In genomic region chr16:8676160-8676547, GRCh38 we compare ENCODE assay signal across 17 cellular contexts. TPM values are rescaled to one million over a fixed set of nuclear protein-coding genes. Genes with fewer than 3 reads are reported as not detected.
DNase-seq lines count a peak whose midpoint lies in the region; ATAC-seq and TF ChIP-seq lines count a peak whose summit lies in the region.
"Had no signal": no experiment of that assay in that cellular context is flagged by ENCODE, and none has a peak within 500 bp of the region (broad histone marks: within the 10 kb centered on the region; RNA-seq: fewer than 3 reads in every experiment).

No MANE protein-coding gene starts in this region.

- peaks cover 15% of the 10 kb centered on the region for H3K4me1 Mint-ChIP-seq in activated CD4-positive, alpha-beta T cell treated with anti-CD3 and anti-CD28 coated beads, Interleukin-2, amount 10 ng/mL, durations not matched to agents 24 days and 14 days
- H3K4me1 Mint-ChIP-seq in T-helper 17 cell (peaks cover 15% of the 10 kb centered on the region), immature natural killer cell (peaks cover 20 to 35% of the 10 kb centered on the region in 2 donors), osteocyte (ENCODE audit: unreplicated experiment) (peaks cover 8% of the 10 kb centered on the region)

- peaks cover 2% of the 10 kb centered on the region for H3K36me3 Mint-ChIP-seq in activated CD4-positive, alpha-beta T cell treated with anti-CD3 and anti-CD28 coated beads, Interleukin-2, amount 10 ng/mL, durations not matched to agents 24 days and 14 days (ENCODE audit: low read depth)
- H3K36me3 Mint-ChIP-seq in T-helper 17 cell (ENCODE audit: low read depth) (peaks cover 2% of the 10 kb centered on the region), immature natural killer cell (peaks cover 4 to 14% (median 5%) of the 10 kb centered on the region in 3 donors), osteocyte (ENCODE audit: unreplicated experiment) (no peaks in the 10 kb centered on the region)

- TF ChIP-seq CTCF in osteocyte (IDR thresholded peaks at IDR 0.05) = no peak
- no peak for TF ChIP-seq CTCF in stomach (IDR thresholded peaks at IDR 0.05)

- H3K36me3 ChIP-seq in stomach = no peaks in the 10 kb centered on the region
- H3K36me3 ChIP-seq: gastrocnemius medialis had no signal

- 71 to 94% (median 78%) methylated on average over 3 to 5 of the region's 5 CpGs for WGBS in stomach, 5 donors

- no peak for ATAC-seq in T-helper 17 cell
- ATAC-seq: gastrocnemius medialis, SK-N-SH treated with all-trans-retinoic acid at 6 μM for 48 hours had no signal

- TF ChIP-seq POLR2A in stomach (IDR thresholded peaks at IDR 0.05) (no peak), erythroblast (IDR thresholded peaks at IDR 0.05; ENCODE audit: low read length) (no peak)

- intact Hi-C loops in activated CD4-positive, alpha-beta T cell treated with anti-CD3 and anti-CD28 coated beads, Interleukin-2, amount 10 ng/mL, durations not matched to agents 24 days and 14 days (cut with micrococcal nuclease) = loop anchor here (5.0 kb wide), 1 partner anchor 54 kb away; the partner anchor contains the start of gene METTL22
- intact Hi-C loops in stomach (cut with DNase I; ENCODE audit: low total_unique reads) = no loop called here

- H3K27ac ChIP-seq in stomach = no peak overlapping the region
- H3K27ac ChIP-seq: gastrocnemius medialis had no signal

- DNase-seq in activated CD4-positive, alpha-beta T cell treated with anti-CD3 and anti-CD28 coated beads, Interleukin-2, amount 10 ng/mL, durations not matched to agents 24 days and 14 days = no peak
- DNase-seq in activated CD4-positive, alpha-beta T cell treated with anti-CD3 and anti-CD28 coated beads for 48 hours = no peak
- no peak for DNase-seq in T-helper 17 cell
- DNase-seq in immature natural killer cell = no peak
- DNase-seq in osteocyte (ENCODE audit: extremely low spot score, unreplicated experiment) = no peak
- DNase-seq in stomach = no peak
- DNase-seq in erythroblast (lab: John Stamatoyannopoulos, UW) = no peak
- no peak for DNase-seq in NCI-H510A (lab: John Stamatoyannopoulos, UW)
- DNase-seq: activated gamma-delta T cell treated with Interleukin-2 at 50 U/mL for 16 hours; gastrocnemius medialis; Kasumi-1; NCI-H2171; NCI-H82; retina; stimulated activated CD4-positive, alpha-beta T cell treated with anti-CD3 and anti-CD28 coated beads, Interleukin-15, amount 100 ng/mL, for 24 hours had no signal

- no peaks in the 10 kb centered on the region for H3K27me3 Mint-ChIP-seq in activated CD4-positive, alpha-beta T cell treated with anti-CD3 and anti-CD28 coated beads, Interleukin-2, amount 10 ng/mL, durations not matched to agents 24 days and 14 days
- H3K27me3 Mint-ChIP-seq in T-helper 17 cell (no peaks in the 10 kb centered on the region), immature natural killer cell (ENCODE audit: low read depth in 3 of 3) (peaks cover 0 to 9% (median 6%) of the 10 kb centered on the region in 3 donors), osteocyte (ENCODE audit: unreplicated experiment) (no peaks in the 10 kb centered on the region)

- H3K4me1 ChIP-seq in stomach = peaks cover 13 to 34% (median 20%) of the 10 kb centered on the region in 4 donors

- no peaks in the 10 kb centered on the region for H3K27me3 ChIP-seq in stomach
- H3K27me3 ChIP-seq: gastrocnemius medialis had no signal

- H3K9me3 Mint-ChIP-seq in activated CD4-positive, alpha-beta T cell treated with anti-CD3 and anti-CD28 coated beads, Interleukin-2, amount 10 ng/mL, durations not matched to agents 24 days and 14 days = no peaks in the 10 kb centered on the region
- peaks cover 0 to 6% (median 0%) of the 10 kb centered on the region in 6 donors for H3K9me3 Mint-ChIP-seq in immature natural killer cell
- peaks cover 7% of the 10 kb centered on the region for H3K9me3 Mint-ChIP-seq in osteocyte (ENCODE audit: unreplicated experiment)

- no peak overlapping the region for H3K4me3 ChIP-seq in stomach
- H3K4me3 ChIP-seq: gastrocnemius medialis had no signal

- TF ChIP-seq EP300 in stomach (IDR thresholded peaks at IDR 0.05) = no peak

- H3K27ac Mint-ChIP-seq in activated CD4-positive, alpha-beta T cell treated with anti-CD3 and anti-CD28 coated beads, Interleukin-2, amount 10 ng/mL, durations not matched to agents 24 days and 14 days = no peak overlapping the region
- H3K27ac Mint-ChIP-seq in T-helper 17 cell (no peak overlapping the region), immature natural killer cell (peak overlapping the region in 4 of 6 donors; percentile 51 to 82 (median 76)), osteocyte (ENCODE audit: unreplicated experiment) (no peak overlapping the region)
- H3K27ac Mint-ChIP-seq: CD14-positive monocyte had no signal

- H3K9me3 ChIP-seq in T-helper 17 cell (ENCODE audit: control insufficient read depth, low read length, poor library complexity, severe bottlenecking) (no peaks in the 10 kb centered on the region), stomach (no peaks in the 10 kb centered on the region)
- H3K9me3 ChIP-seq: gastrocnemius medialis had no signal

- H3K4me3 Mint-ChIP-seq in activated CD4-positive, alpha-beta T cell treated with anti-CD3 and anti-CD28 coated beads, Interleukin-2, amount 10 ng/mL, durations not matched to agents 24 days and 14 days = peak overlapping the region; percentile 88
- H3K4me3 Mint-ChIP-seq in T-helper 17 cell = peak overlapping the region; percentile 97
- H3K4me3 Mint-ChIP-seq in immature natural killer cell = peak overlapping the region; percentile 49 to 91 (median 83)
- H3K4me3 Mint-ChIP-seq in osteocyte (ENCODE audit: unreplicated experiment) = peak overlapping the region; percentile 45

RNA-seq across cellular contexts. Expression of gene ABAT, which starts 1.7 kb away (rescaled TPM):
- total RNA-seq in activated CD4-positive, alpha-beta T cell treated with anti-CD3 and anti-CD28 coated beads, Interleukin-2, amount 10 ng/mL, durations not matched to agents 24 days and 14 days = 5.0 and 5.9 TPM in 2 replicates
- 1 to 10 TPM; 8.7 to 9.5 TPM for total RNA-seq in T-helper 17 cell
- 1 to 10 TPM in 2 of 3 donors, not detected in 1; 1.9 to 5.4 TPM for polyA plus RNA-seq in immature natural killer cell
- total RNA-seq in osteocyte = 2.7 and 3.0 TPM in 2 replicates
- 10 to 100 TPM in 2 of 5 donors, 1 to 10 TPM in 3; 2.9 to 10.3 (median 8.8) TPM for total RNA-seq in stomach
- 1 to 10 TPM; 3.9 to 5.4 (median 5.2) TPM for polyA plus RNA-seq in stomach

RNA-seq across cellular contexts. Expression of gene METTL22, which starts 54.7 kb away (rescaled TPM):
- total RNA-seq in activated CD4-positive, alpha-beta T cell treated with anti-CD3 and anti-CD28 coated beads, Interleukin-2, amount 10 ng/mL, durations not matched to agents 24 days and 14 days = 36.2 and 38.4 TPM in 2 replicates
- 10 to 100 TPM; 23.9 to 30.2 TPM for total RNA-seq in T-helper 17 cell
- polyA plus RNA-seq in immature natural killer cell = 1 to 10 TPM; 7.5 to 9.9 (median 9.4) TPM
- 40.1 and 46.2 TPM in 2 replicates for total RNA-seq in osteocyte
- total RNA-seq in stomach = 100 to 1,000 TPM in 2 of 5 donors, 10 to 100 TPM in 2, 1 to 10 TPM in 1; 8.8 to 186 (median 53.2) TPM
- 10 to 100 TPM; 17.9 to 23.5 (median 23.3) TPM for polyA plus RNA-seq in stomach

Comparison
In these comparisons a context has a peak if more than half of its experiments do, and no peak if none do; other contexts are left out.
1. H3K27ac Mint-ChIP-seq: peak in immature natural killer cell (4 of 6); none in activated CD4-positive, alpha-beta T cell treated with anti-CD3 and anti-CD28 coated beads, Interleukin-2, amount 10 ng/mL, durations not matched to agents 24 days and 14 days (single experiment), T-helper 17 cell (single experiment) and osteocyte (single experiment).
2. H3K4me3 Mint-ChIP-seq: peak in every context shown above with its lines; median percentile 97 in T-helper 17 cell; 88 in activated CD4-positive, alpha-beta T cell treated with anti-CD3 and anti-CD28 coated beads, Interleukin-2, amount 10 ng/mL, durations not matched to agents 24 days and 14 days; 83 in immature natural killer cell; 45 in osteocyte.